ENCODE assay signal across 12 cellular contexts in the genomic region with DNA sequence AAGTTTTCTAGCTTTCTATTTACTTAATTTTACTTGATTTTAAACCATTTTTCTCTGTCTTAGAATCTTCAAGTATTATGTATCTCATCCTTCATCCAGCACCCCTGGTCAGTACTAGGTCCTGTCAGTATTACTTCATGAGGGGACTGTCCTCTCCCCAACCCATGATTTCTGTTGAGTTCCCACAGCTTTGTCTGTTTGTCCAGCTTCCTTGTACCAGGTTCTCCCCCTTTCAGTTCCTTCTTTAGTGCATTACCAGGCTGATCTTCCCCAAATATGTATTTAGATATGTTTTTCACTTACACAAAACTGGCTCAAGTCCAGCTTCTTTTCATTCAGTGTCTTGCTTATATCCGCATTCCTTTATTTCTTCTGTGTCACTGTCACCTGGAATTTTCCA.
"Had no signal": no experiment of that assay in that cellular context is flagged by ENCODE, and none has a peak within 500 bp of the region (broad histone marks: within the 10 kb centered on the region; RNA-seq: fewer than 3 reads in every experiment).

No MANE protein-coding gene starts in this region.

- H3K27ac Mint-ChIP-seq: nephron progenitor cell had no signal

- H3K27me3 ChIP-seq: esophagus squamous epithelium, heart left ventricle, left lung, sigmoid colon, stomach had no signal

- H3K27ac ChIP-seq: esophagus squamous epithelium, heart left ventricle, left lung, sigmoid colon, stomach had no signal

- H3K9me3 ChIP-seq: esophagus squamous epithelium, heart left ventricle, left lung, sigmoid colon, stomach had no signal

- H3K4me3 ChIP-seq: esophagus squamous epithelium, heart left ventricle, left lung, sigmoid colon, stomach had no signal

- ATAC-seq: activated naive CD4-positive, alpha-beta T cell treated with anti-CD3 and anti-CD28 coated beads, Interleukin-2, amount 50 U/mL, for 72 hours; heart left ventricle; left lung had no signal

- DNase-seq: activated CD4-positive, CD25-positive, alpha-beta regulatory T cell; anterior cingulate cortex; esophagus squamous epithelium; foreskin fibroblast; heart left ventricle; left lung; nephron progenitor cell; sigmoid colon; stimulated activated CD4-positive, alpha-beta T cell treated with anti-CD3 and anti-CD28 coated beads, Interleukin-2, amount 100 ng/mL, for 24 hours; stomach; T-helper 2 cell had no signal

- H3K4me1 Mint-ChIP-seq: nephron progenitor cell had no signal

- H3K4me1 ChIP-seq: esophagus squamous epithelium, heart left ventricle, left lung, sigmoid colon had no signal

- H3K9me3 Mint-ChIP-seq: activated naive CD4-positive, alpha-beta T cell treated with anti-CD3 and anti-CD28 coated beads, Interleukin-2, amount 50 U/mL, for 72 hours; nephron progenitor cell had no signal

- H3K4me3 Mint-ChIP-seq: nephron progenitor cell had no signal
